ENCODE assay signal across 6 cellular contexts in the genomic region with DNA sequence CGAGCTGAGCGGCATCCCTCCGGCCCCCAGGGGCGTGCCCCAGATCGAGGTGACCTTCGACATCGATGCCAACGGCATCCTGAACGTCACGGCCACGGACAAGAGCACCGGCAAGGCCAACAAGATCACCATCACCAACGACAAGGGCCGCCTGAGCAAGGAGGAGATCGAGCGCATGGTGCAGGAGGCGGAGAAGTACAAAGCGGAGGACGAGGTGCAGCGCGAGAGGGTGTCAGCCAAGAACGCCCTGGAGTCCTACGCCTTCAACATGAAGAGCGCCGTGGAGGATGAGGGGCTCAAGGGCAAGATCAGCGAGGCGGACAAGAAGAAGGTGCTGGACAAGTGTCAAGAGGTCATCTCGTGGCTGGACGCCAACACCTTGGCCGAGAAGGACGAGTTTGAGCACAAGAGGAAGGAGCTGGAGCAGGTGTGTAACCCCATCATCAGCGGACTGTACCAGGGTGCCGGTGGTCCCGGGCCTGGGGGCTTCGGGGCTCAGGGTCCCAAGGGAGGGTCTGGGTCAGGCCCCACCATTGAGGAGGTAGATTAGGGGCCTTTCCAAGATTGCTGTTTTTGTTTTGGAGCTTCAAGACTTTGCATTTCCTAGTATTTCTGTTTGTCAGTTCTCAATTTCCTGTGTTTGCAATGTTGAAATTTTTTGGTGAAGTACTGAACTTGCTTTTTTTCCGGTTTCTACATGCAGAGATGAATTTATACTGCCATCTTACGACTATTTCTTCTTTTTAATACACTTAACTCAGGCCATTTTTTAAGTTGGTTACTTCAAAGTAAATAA. TPM values are rescaled to one million over a fixed set of nuclear protein-coding genes. Genes with fewer than 3 reads are reported as not detected.
A peak's percentile ranks its signal among the peaks of the same experiment; 100 is the strongest.
DNase-seq lines count a peak whose midpoint lies in the region; ATAC-seq, FAIRE-seq and TF ChIP-seq lines count a peak whose summit lies in the region.
"Not testable (repeated sequence)": the region's sequence is repeated elsewhere in the genome, so short reads cannot be mapped to it uniquely, and the experiment has no call there.

No MANE protein-coding gene starts in this region.

- not testable (repeated sequence) for H3K27me3 Mint-ChIP-seq in T-cell; neural progenitor cell (ENCODE audit: insufficient read depth, low read depth)
- peaks cover 14% of the 10 kb centered on the region for H3K27me3 Mint-ChIP-seq in brain

- intact Hi-C loops in left ventricle myocardium superior (cut with micrococcal nuclease); transverse colon (cut with DNase I; ENCODE audit: low total_unique reads): not testable (repeated sequence)

- peaks cover 11% of the 10 kb centered on the region for H3K79me2 ChIP-seq in neural progenitor cell (ENCODE audit: low read depth)

- peak; percentile 72 for FAIRE-seq in GM12892 (lab: Jason Lieb, UNC)

- TF ChIP-seq CTCF in brain (conservative IDR thresholded peaks at IDR 0.05); neural progenitor cell (IDR thresholded peaks at IDR 0.05); transverse colon (IDR thresholded peaks at IDR 0.05): not testable (repeated sequence)

- not testable (repeated sequence) for TF ChIP-seq POLR2A in GM12892 (IDR thresholded peaks at IDR 0.05; ENCODE audit: low read depth, low read length); transverse colon (IDR thresholded peaks at IDR 0.05)

- not testable (repeated sequence) for TF ChIP-seq EP300 in transverse colon (IDR thresholded peaks at IDR 0.05; ENCODE audit: low read depth)

- peak overlapping the region; percentile 57 for H3K4me2 ChIP-seq in neural progenitor cell

- H3K9me3 ChIP-seq in neural progenitor cell (ENCODE audit: low read depth); transverse colon: not testable (repeated sequence)

- H3K4me3 ChIP-seq in neural progenitor cell (peak overlapping the region; percentile 34), transverse colon (peak overlapping the region in 3 of 4 donors; percentile 21 to 46 (median 40))

- not testable (repeated sequence) for H3K36me3 ChIP-seq in neural progenitor cell, transverse colon

- not testable (repeated sequence) for H2AFZ ChIP-seq in neural progenitor cell (replicated peaks)

- H3K27me3 ChIP-seq in neural progenitor cell, transverse colon: not testable (repeated sequence)

- H3F3A ChIP-seq in neural progenitor cell (ENCODE audit: low read depth): peaks cover 63% of the 10 kb centered on the region

- H4K20me1 ChIP-seq in neural progenitor cell (ENCODE audit: low read depth): not testable (repeated sequence)

- peak; percentile 54 to 64 (median 60) for ATAC-seq in T-cell (replicated peaks in 1 of 4)
- not testable (repeated sequence) for ATAC-seq in left ventricle myocardium superior

- H3K9ac ChIP-seq in neural progenitor cell: not testable (repeated sequence)

- POLR2A ChIA-PET in T-cell (lab: Charles Lee): interaction anchor here in 1 of 2 donors (0.6 kb wide), 1 partner anchor 200 kb away, joined by 16 read pairs; no protein-coding TSS in a partner anchor

- not testable (repeated sequence) for H3K9me3 Mint-ChIP-seq in T-cell
- peaks cover 0 to 25% (median 2%) of the 10 kb centered on the region in 5 experiments for H3K9me3 Mint-ChIP-seq in brain
- peaks cover 15% of the 10 kb centered on the region for H3K9me3 Mint-ChIP-seq in neural progenitor cell

- H3K27ac ChIP-seq in neural progenitor cell: not testable (repeated sequence)
- peak overlapping the region; percentile 95 to 98 (median 96) for H3K27ac ChIP-seq in transverse colon

- CTCF ChIA-PET in T-cell (lab: Charles Lee): interaction anchor here in 1 of 2 donors (0.6 to 1.0 kb wide), 4 partner anchors 14 to 79 kb away, joined by 3 to 6 read pairs (median 3); a partner anchor contains a TSS

- DNase-seq in GM12892 (ENCODE audit: insufficient read length); neural progenitor cell (ENCODE audit: low spot score); transverse colon: not testable (repeated sequence)
- DNase-seq in T-cell (peak in 5 of 34 experiments; percentile 17 to 54 (median 50)), left ventricle myocardium superior (peak; percentile 35)

- H3K27ac Mint-ChIP-seq in T-cell: peak overlapping the region; percentile 95 to 97
- peak overlapping the region in 4 of 5 experiments; percentile 3 to 89 (median 35) for H3K27ac Mint-ChIP-seq in brain
- H3K27ac Mint-ChIP-seq in neural progenitor cell: not testable (repeated sequence)

- 48 to 66% methylated on average over 2 to 19 of the region's 37 CpGs for WGBS in transverse colon (ENCODE audit: low coverage in 1 of 2), 2 donors

- peak overlapping the region; percentile 72 to 90 (median 85) for H3K4me3 Mint-ChIP-seq in T-cell
- peak overlapping the region; percentile 15 to 77 (median 56) for H3K4me3 Mint-ChIP-seq in brain
- H3K4me3 Mint-ChIP-seq in neural progenitor cell: peak overlapping the region; percentile 48

- peaks cover 13% of the 10 kb centered on the region for H3K4me1 ChIP-seq in neural progenitor cell
- H3K4me1 ChIP-seq in transverse colon: peaks cover 15 to 62% (median 58%) of the 10 kb centered on the region in 4 donors

- not testable (repeated sequence) for H3K36me3 Mint-ChIP-seq in T-cell, brain, neural progenitor cell

- H3K4me1 Mint-ChIP-seq in T-cell (peaks cover 41 to 61% (median 51%) of the 10 kb centered on the region in 3 donors), brain (peaks cover 46% of the 10 kb centered on the region), neural progenitor cell (peaks cover 22% of the 10 kb centered on the region)

- in situ Hi-C loops in transverse colon (cut with MboI; ENCODE audit: low pct_ligation_motif_present in 1 of 4, low pct_unique_long_range_greater_than_20kb in 1 of 4, low sequenced_read_pairs in 3 of 4): not testable (repeated sequence)

RNA-seq across cellular contexts. Expression of a gene that starts 2.0 kb away (rescaled TPM):
- 8.1 TPM for polyA plus RNA-seq in GM12892 (2012; ENCODE audit: missing spikeins)
- total RNA-seq in T-cell (100 to 1,000 TPM in 1 of 5 donors, 10 to 100 TPM in 2, 1 to 10 TPM in 2; 8.8 to 117 (median 77.9) TPM), left ventricle myocardium superior (341 TPM), neural progenitor cell (ENCODE audit: low replicate concordance) (36.0 and 84.3 TPM in 2 replicates), transverse colon (100 to 1,000 TPM; 192 to 247 (median 221) TPM)
- polyA plus RNA-seq in brain (ENCODE audit: insufficient read depth, low read depth, low replicate concordance): 286 TPM

RNA-seq across cellular contexts. Expression of a gene that starts 2.2 kb away (rescaled TPM):
- 1.2 TPM for polyA plus RNA-seq in GM12892 (2012; ENCODE audit: missing spikeins)
- 1 to 10 TPM; 2.8 to 8.5 (median 8.1) TPM for total RNA-seq in T-cell
- 7.6 TPM for polyA plus RNA-seq in brain (ENCODE audit: insufficient read depth, low read depth, low replicate concordance)
- 2.0 TPM for total RNA-seq in left ventricle myocardium superior
- 0.49 and 1.2 TPM in 2 replicates for total RNA-seq in neural progenitor cell (ENCODE audit: low replicate concordance)
- under 1 TPM in 2 of 4 donors, not detected in 2; 0.64 to 0.68 TPM for total RNA-seq in transverse colon

RNA-seq across cellular contexts. Expression of a gene that starts 10.2 kb away (rescaled TPM):
- polyA plus RNA-seq in GM12892 (2012; ENCODE audit: missing spikeins): 7.1 TPM
- 100 to 1,000 TPM in 1 of 5 donors, 10 to 100 TPM in 2, 1 to 10 TPM in 2; 6.3 to 105 (median 67.9) TPM for total RNA-seq in T-cell
- 248 TPM for polyA plus RNA-seq in brain (ENCODE audit: insufficient read depth, low read depth, low replicate concordance)
- total RNA-seq in left ventricle myocardium superior: 233 TPM
- 35.3 and 65.1 TPM in 2 replicates for total RNA-seq in neural progenitor cell (ENCODE audit: low replicate concordance)
- total RNA-seq in transverse colon: 100 to 1,000 TPM; 104 to 471 (median 278) TPM

RNA-seq across cellular contexts. Expression of a gene that starts 10.6 kb away (rescaled TPM):
- polyA plus RNA-seq in GM12892 (2012; ENCODE audit: missing spikeins): 161 TPM
- 10 to 100 TPM; 24.2 to 36.4 (median 30.6) TPM for total RNA-seq in T-cell
- 166 TPM for polyA plus RNA-seq in brain (ENCODE audit: insufficient read depth, low read depth, low replicate concordance)
- 20.1 TPM for total RNA-seq in left ventricle myocardium superior
- total RNA-seq in neural progenitor cell (ENCODE audit: low replicate concordance): 105 and 125 TPM in 2 replicates
- total RNA-seq in transverse colon: 10 to 100 TPM; 23.5 to 43.0 (median 34.8) TPM

RNA-seq across cellular contexts. Expression of a gene that starts 21.8 kb away (rescaled TPM):
- 54.6 TPM for polyA plus RNA-seq in GM12892 (2012; ENCODE audit: missing spikeins)
- total RNA-seq in T-cell (10 to 100 TPM; 44.4 to 71.0 (median 62.5) TPM), left ventricle myocardium superior (22.5 TPM), neural progenitor cell (ENCODE audit: low replicate concordance) (34.1 and 66.8 TPM in 2 replicates), transverse colon (10 to 100 TPM; 18.0 to 54.7 (median 31.1) TPM)
- polyA plus RNA-seq in brain (ENCODE audit: insufficient read depth, low read depth, low replicate concordance): 82.5 TPM
